ENCODE assay signal across 8 cellular contexts in the genomic region with DNA sequence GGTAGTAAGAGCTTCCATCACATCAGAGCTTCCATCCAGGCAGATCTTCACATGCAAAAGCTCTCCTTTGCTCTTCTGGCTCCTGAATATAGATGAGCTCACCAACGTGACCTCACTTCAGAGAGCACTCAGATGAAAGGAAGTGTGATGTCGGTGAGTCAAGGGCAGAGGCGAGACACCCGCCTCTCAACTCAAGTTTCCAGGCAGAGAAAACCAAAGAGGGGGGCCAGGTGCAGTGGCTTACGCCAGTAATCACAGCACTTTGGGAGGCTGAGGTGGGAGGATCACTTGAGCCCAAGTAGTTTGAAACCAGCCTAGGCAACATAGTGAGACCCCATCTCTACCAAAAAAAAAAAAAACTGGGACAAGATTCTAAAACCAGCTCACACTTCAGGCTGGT.
A peak's percentile ranks its signal among the peaks of the same experiment; 100 is the strongest.
DNase-seq lines count a peak whose midpoint lies in the region; ATAC-seq and TF ChIP-seq lines count a peak whose summit lies in the region.

No MANE protein-coding gene starts in this region.

- H3K27me3 Mint-ChIP-seq in nephron (ENCODE audit: low read depth), result peaks cover 4% of the 10 kb centered on the region

- peaks cover 3% of the 10 kb centered on the region for H3K36me3 Mint-ChIP-seq in nephron (ENCODE audit: low read depth)

- H3K9me3 Mint-ChIP-seq in nephron, result peaks cover 12% of the 10 kb centered on the region

- no peaks in the 10 kb centered on the region for H3K36me3 ChIP-seq in brain microvascular endothelial cell (replicated peaks)
- no peaks in the 10 kb centered on the region for H3K36me3 ChIP-seq in thyroid gland

- no peak for TF ChIP-seq POLR2A in thyroid gland (IDR thresholded peaks at IDR 0.05)

- H3K9me3 ChIP-seq in thyroid gland, result no peaks in the 10 kb centered on the region

- H3K4me1 ChIP-seq in thyroid gland, result peaks cover 17 to 28% of the 10 kb centered on the region in 2 donors

- peaks cover 10% of the 10 kb centered on the region for H3K4me1 Mint-ChIP-seq in nephron

- intact Hi-C loops in thyroid gland (cut with DNase I), result loop anchor here (10.0 kb wide), 1 partner anchor 129 kb away; a partner anchor contains a TSS

- H3K27me3 ChIP-seq in brain microvascular endothelial cell (replicated peaks) (no peaks in the 10 kb centered on the region), thyroid gland (no peaks in the 10 kb centered on the region)

- peak overlapping the region in 2 of 3 experiments; percentile 55 to 88 for H3K27ac Mint-ChIP-seq in nephron

- in situ Hi-C loops in brain microvascular endothelial cell (cut with HindIII; ENCODE audit: low pct_ligation_motif_present, low sequenced_read_pairs), result no loop called here

- TF ChIP-seq CTCF in brain microvascular endothelial cell (IDR thresholded peaks at IDR 0.05; ENCODE audit: low read depth, low read length, missing control alignments) (no peak), nephron (IDR thresholded peaks at IDR 0.05; ENCODE audit: unreplicated experiment in 3 of 3) (no peak), thyroid gland (IDR thresholded peaks at IDR 0.05) (no peak)

- ATAC-seq in HG02885 (IDR thresholded peaks at IDR 0.05; ENCODE audit: poor library complexity, unreplicated experiment) (peak; percentile 84), GM21367 (IDR thresholded peaks at IDR 0.05; ENCODE audit: unreplicated experiment) (no peak), HG03457 (IDR thresholded peaks at IDR 0.05; ENCODE audit: unreplicated experiment) (no peak)

- H3K4me3 ChIP-seq in brain microvascular endothelial cell (ENCODE audit: low read depth, low read length), result no peak overlapping the region
- no peak overlapping the region for H3K4me3 ChIP-seq in thyroid gland (replicated peaks in 1 of 3)

- peak; percentile 92 for DNase-seq in DMS53 treated with DMSO at 0.1 percent for 48 hours (lab: John Stamatoyannopoulos, UW; ENCODE audit: unreplicated experiment)
- DNase-seq in T-helper 9 cell, result peak; percentile 43
- peak; percentile 45 for DNase-seq in brain microvascular endothelial cell
- peak; percentile 71 to 72 for DNase-seq in thyroid gland

- peak overlapping the region; percentile 16 for H3K27ac ChIP-seq in brain microvascular endothelial cell
- H3K27ac ChIP-seq in thyroid gland, result peak overlapping the region; percentile 54 to 95 (median 81)

- no peak overlapping the region for H3K4me3 Mint-ChIP-seq in nephron

- 26 to 42% methylated on average over 5 of the region's 5 CpGs for WGBS in thyroid gland, 2 donors
